1 cellular context compared by ENCODE assay signal in genomic region chr4:6475492-6476020, GRCh38.
TF ChIP-seq lines count a peak whose summit lies in the region.

No MANE protein-coding gene starts in this region.

TF ChIP-seq in H1, 55 proteins besides CTCF, POLR2A, EP300 and RAD21:
- TF ChIP-seq RFX5 (IDR thresholded peaks at IDR 0.05; ENCODE audit: borderline replicate concordance, low read depth, low read length), result no peak
- TF ChIP-seq SAP30 (IDR thresholded peaks at IDR 0.05; ENCODE audit: insufficient read depth, insufficient replicate concordance, low read length), result no peak
- no peak for TF ChIP-seq BCL11A (IDR thresholded peaks at IDR 0.05; ENCODE audit: low read depth in 2 of 2, low read length in 2 of 2)
- no peak for TF ChIP-seq PHF8 (conservative IDR thresholded peaks at IDR 0.05; ENCODE audit: low read depth, low read length)
- TF ChIP-seq BACH1 (IDR thresholded peaks at IDR 0.05; ENCODE audit: low read length), result no peak
- no peak for TF ChIP-seq ATF2 (IDR thresholded peaks at IDR 0.05; ENCODE audit: low read length)
- TF ChIP-seq TAF1 (IDR thresholded peaks at IDR 0.05; ENCODE audit: low read depth, low read length), result no peak
- no peak for TF ChIP-seq CEBPB (IDR thresholded peaks at IDR 0.05; ENCODE audit: low read depth, low read length)
- no peak for TF ChIP-seq RNF2 (IDR thresholded peaks at IDR 0.05; ENCODE audit: borderline replicate concordance, low read depth, low read length, missing control alignments, poor library complexity, severe bottlenecking)
- no peak for TF ChIP-seq SP1 (IDR thresholded peaks at IDR 0.05; ENCODE audit: low read depth, low read length)
- TF ChIP-seq USF2 (IDR thresholded peaks at IDR 0.05; ENCODE audit: low read length), result no peak
- no peak for TF ChIP-seq TCF12 (IDR thresholded peaks at IDR 0.05; ENCODE audit: low read depth, low read length)
- TF ChIP-seq, protein P1, sequence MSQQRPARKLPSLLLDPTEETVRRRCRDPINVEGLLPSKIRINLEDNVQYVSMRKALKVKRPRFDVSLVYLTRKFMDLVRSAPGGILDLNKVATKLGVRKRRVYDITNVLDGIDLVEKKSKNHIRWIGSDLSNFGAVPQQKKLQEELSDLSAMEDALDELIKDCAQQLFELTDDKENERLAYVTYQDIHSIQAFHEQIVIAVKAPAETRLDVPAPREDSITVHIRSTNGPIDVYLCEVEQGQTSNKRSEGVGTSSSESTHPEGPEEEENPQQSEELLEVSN (IDR thresholded peaks at IDR 0.05), result no peak
